Comparison of ENCODE assay signal across 24 cellular contexts in the genomic region with DNA sequence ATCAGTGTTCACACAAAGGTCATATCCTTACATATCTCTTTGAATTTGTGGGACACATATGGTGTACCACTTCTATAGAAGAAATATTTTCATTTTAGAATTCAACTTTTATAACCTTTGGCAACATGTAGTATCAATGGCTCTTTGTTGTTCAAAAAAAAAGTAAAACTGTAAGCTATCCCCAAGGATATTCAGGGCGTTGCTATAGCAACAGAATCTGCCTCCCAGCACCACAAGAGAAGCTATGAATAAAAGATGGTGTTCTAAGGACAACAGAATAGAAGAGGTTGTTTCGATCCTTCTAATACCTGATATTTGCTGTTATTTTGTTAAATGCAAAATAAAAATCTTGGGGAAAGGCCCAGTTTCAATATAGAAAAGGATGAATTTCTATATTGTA.
DNase-seq lines count a peak whose midpoint lies in the region; ATAC-seq, FAIRE-seq and TF ChIP-seq lines count a peak whose summit lies in the region.
"Had no signal": no experiment of that assay in that cellular context is flagged by ENCODE, and none has a peak within 500 bp of the region (broad histone marks: within the 10 kb centered on the region; RNA-seq: fewer than 3 reads in every experiment).

No MANE protein-coding gene starts in this region.

- no peak overlapping the region for H2AK5ac ChIP-seq in mesendoderm (ENCODE audit: low read length)

- TF ChIP-seq CTCF in HepG2 (CRISPR knock-in tag; IDR thresholded peaks at IDR 0.05) (no peak), right lobe of liver (IDR thresholded peaks at IDR 0.05) (no peak)

- H3K9me3 Mint-ChIP-seq in activated T-cell treated with anti-CD3 and anti-CD28 coated beads, Interleukin-2, amount 50 U/mL, for 72 hours: no peaks in the 10 kb centered on the region
- H3K9me3 Mint-ChIP-seq: nephron had no signal

- no peaks in the 10 kb centered on the region for H3K27me3 Mint-ChIP-seq in activated T-cell treated with anti-CD3 and anti-CD28 coated beads, Interleukin-2, amount 50 U/mL, for 72 hours (ENCODE audit: low read depth)
- H3K27me3 Mint-ChIP-seq: progenitor cell of endocrine pancreas had no signal

- intact Hi-C loops in HepG2 (cut with micrococcal nuclease; ENCODE audit: unreplicated experiment): no loop called here
- intact Hi-C loops in right lobe of liver (cut with DNase I): no loop called here
- intact Hi-C loops in left cardiac atrium (cut with DNase I): no loop called here

- H2BK5ac ChIP-seq in mesendoderm (ENCODE audit: low read length): no peak overlapping the region

- under 1% methylated on average over 2 of the region's 2 CpGs for WGBS in HepG2 (ENCODE audit: low lambda C conversion rate)
- 50% methylated on average over 2 of the region's 2 CpGs for WGBS in right lobe of liver (ENCODE audit: insufficient coverage, low coverage, low lambda C conversion rate, missing lambda C conversion rate)
- WGBS in mesendoderm (ENCODE audit: extremely low coverage, insufficient coverage, low lambda C conversion rate): no CpG with 5 or more reads among the region's 2 CpGs

- no peak overlapping the region for H3K56ac ChIP-seq in mesendoderm (ENCODE audit: low read length)

- TF ChIP-seq RAD21 in HepG2 (CRISPR knock-in tag; IDR thresholded peaks at IDR 0.05): no peak

- H3K4me3 ChIP-seq in HepG2 (replicated peaks in 1 of 3; ENCODE audit: insufficient read depth in 1 of 3, low read depth in 2 of 3, low read length in 3 of 3): no peak overlapping the region
- no peak overlapping the region for H3K4me3 ChIP-seq in right lobe of liver
- H3K4me3 ChIP-seq in mesendoderm (ENCODE audit: low read length): no peak overlapping the region
- H3K4me3 ChIP-seq: body of pancreas, colonic mucosa, HAP-1, left lung, SK-N-MC had no signal

- H4K8ac ChIP-seq in mesendoderm (ENCODE audit: low read depth, low read length): no peak overlapping the region

- H3K9me3 ChIP-seq in HepG2 (ENCODE audit: low read length): no peaks in the 10 kb centered on the region
- H3K9me3 ChIP-seq in right lobe of liver: no peaks in the 10 kb centered on the region
- H3K9me3 ChIP-seq: body of pancreas, colonic mucosa, HAP-1, left lung had no signal

- TF ChIP-seq POLR2A in HepG2 (IDR thresholded peaks at IDR 0.05; ENCODE audit: insufficient read depth in 1 of 2, low read depth in 2 of 2, low read length in 2 of 2) (no peak), right lobe of liver (IDR thresholded peaks at IDR 0.05) (no peak)

- no peak overlapping the region for H3K18ac ChIP-seq in mesendoderm (ENCODE audit: low read length)

- no peak overlapping the region for H3K4me3 Mint-ChIP-seq in activated T-cell treated with anti-CD3 and anti-CD28 coated beads, Interleukin-2, amount 50 U/mL, for 72 hours
- H3K4me3 Mint-ChIP-seq: nephron, T-helper 17 cell had no signal

- no peak overlapping the region for H2BK15ac ChIP-seq in mesendoderm (replicated peaks; ENCODE audit: low read depth)

- POLR2A ChIA-PET in HepG2 (lab: Yijun Ruan, JAX): no interaction called here

- no peak overlapping the region for H2BK120ac ChIP-seq in mesendoderm (ENCODE audit: low read depth, low read length)

- H2AFZ ChIP-seq in HepG2 (ENCODE audit: low read length): no peak overlapping the region

- no peak for FAIRE-seq in HepG2 (lab: Jason Lieb, UNC)
- FAIRE-seq: GM18507, urothelium cell line had no signal

- no peak overlapping the region for H3K27ac Mint-ChIP-seq in activated T-cell treated with anti-CD3 and anti-CD28 coated beads, Interleukin-2, amount 50 U/mL, for 72 hours
- H3K27ac Mint-ChIP-seq: nephron, progenitor cell of endocrine pancreas, T-helper 17 cell had no signal

- in situ Hi-C loops in HepG2 (cut with HindIII; ENCODE audit: extremely low pct_ligation_motif_present, low pct_unique_long_range_greater_than_20kb): no loop called here

- H3K23ac ChIP-seq in mesendoderm (ENCODE audit: low read length): no peak overlapping the region

- H3K79me2 ChIP-seq in HepG2 (ENCODE audit: insufficient read depth, low read length) (no peaks in the 10 kb centered on the region), mesendoderm (ENCODE audit: control insufficient read depth, insufficient read depth, low read length) (no peaks in the 10 kb centered on the region)

- H3K36me3 ChIP-seq in HepG2 (replicated peaks in 1 of 2; ENCODE audit: control insufficient read depth in 1 of 2, insufficient read depth in 2 of 2, low read length in 2 of 2) (no peaks in the 10 kb centered on the region), right lobe of liver (no peaks in the 10 kb centered on the region), mesendoderm (ENCODE audit: control insufficient read depth, insufficient read depth, low read length) (no peaks in the 10 kb centered on the region)
- H3K36me3 ChIP-seq: colonic mucosa, HAP-1, left lung had no signal

- TF ChIP-seq EP300 in HepG2 (IDR thresholded peaks at IDR 0.05; ENCODE audit: low read depth in 2 of 2, low read length in 2 of 2) (no peak), HepG2 (CRISPR knock-in tag; IDR thresholded peaks at IDR 0.05; ENCODE audit: borderline replicate concordance) (no peak)

- ATAC-seq in HepG2 (no peak), right lobe of liver (no peak), GM18907 (IDR thresholded peaks at IDR 0.05; ENCODE audit: unreplicated experiment) (no peak), left cardiac atrium (no peak)
- ATAC-seq in activated T-cell treated with anti-CD3 and anti-CD28 coated beads, Interleukin-2, amount 50 U/mL, for 72 hours (replicated peaks in 1 of 2): no peak
- ATAC-seq: body of pancreas, left lung, T-helper 17 cell had no signal

- H3K27ac ChIP-seq in HepG2 (ENCODE audit: extremely low read length, insufficient read depth, low read length): no peak overlapping the region
- no peak overlapping the region for H3K27ac ChIP-seq in right lobe of liver
- H3K27ac ChIP-seq in mesendoderm (ENCODE audit: low read depth, low read length): no peak overlapping the region
- H3K27ac ChIP-seq: body of pancreas, colonic mucosa, left lung, SK-N-MC, VCaP had no signal

- DNase-seq in HepG2 (ENCODE audit: low spot score) (no peak), right lobe of liver (no peak), cerebellum (ENCODE audit: low spot score) (peak; percentile 3), mesendoderm (peak; percentile 25), kidney glomerular epithelial cell (lab: John Stamatoyannopoulos, UW) (no peak), left cardiac atrium (no peak)
- DNase-seq in activated T-cell treated with anti-CD3 and anti-CD28 coated beads, Interleukin-2, amount 50 U/mL, for 72 hours: no peak
- DNase-seq: activated CD8-positive, alpha-beta memory T cell treated with anti-CD3 and anti-CD28 coated beads, Interleukin-2, amount 50 U/mL, for 4 hours; activated effector memory CD4-positive, alpha-beta T cell treated with Interleukin-2 at 50 U/mL for 16 hours; body of pancreas; colonic mucosa; IMR-90; left lung; NCI-H1694 treated with DMSO at 0.1 percent for 48 hours; NCI-H446 treated with DMSO at 0.1 percent for 48 hours; T-helper 17 cell had no signal

- peaks cover 2 to 3% of the 10 kb centered on the region in 2 experiments; a peak in 2 of 5 replicates for H3K27me3 ChIP-seq in HepG2 (ENCODE audit: control insufficient read depth in 1 of 2, insufficient read depth in 2 of 2, low read length in 2 of 2)
- no peaks in the 10 kb centered on the region for H3K27me3 ChIP-seq in right lobe of liver
- H3K27me3 ChIP-seq in mesendoderm (ENCODE audit: insufficient read depth, low read length, poor library complexity): no peaks in the 10 kb centered on the region
- H3K27me3 ChIP-seq: body of pancreas, colonic mucosa, left lung had no signal

- H3K4me2 ChIP-seq in HepG2 (ENCODE audit: low read depth, low read length): no peak overlapping the region
- no peak overlapping the region for H3K4me2 ChIP-seq in mesendoderm (ENCODE audit: low read length)

- BruUV-seq in HepG2 (replicated peaks; lab: Mats Ljungman, UMichigan): no TSS peak

- no peaks in the 10 kb centered on the region for H3K36me3 Mint-ChIP-seq in activated T-cell treated with anti-CD3 and anti-CD28 coated beads, Interleukin-2, amount 50 U/mL, for 72 hours (ENCODE audit: insufficient read depth in 2 of 2)

- no peaks in the 10 kb centered on the region for H4K20me1 ChIP-seq in HepG2 (ENCODE audit: insufficient read depth, low read length)

- no peaks in the 10 kb centered on the region for H3K4me1 Mint-ChIP-seq in activated T-cell treated with anti-CD3 and anti-CD28 coated beads, Interleukin-2, amount 50 U/mL, for 72 hours (ENCODE audit: low read depth)
- H3K4me1 Mint-ChIP-seq: nephron, T-helper 17 cell had no signal

- H3K9ac ChIP-seq in HepG2 (ENCODE audit: insufficient read depth, low read depth, low read length): no peak overlapping the region
- H3K9ac ChIP-seq in mesendoderm (ENCODE audit: low read length): no peak overlapping the region

- H4K5ac ChIP-seq in mesendoderm (ENCODE audit: low read length): no peak overlapping the region

- H3K4ac ChIP-seq in mesendoderm (ENCODE audit: low read depth, low read length): no peak overlapping the region

- H3K4me1 ChIP-seq in HepG2 (ENCODE audit: insufficient read depth, low read length) (no peaks in the 10 kb centered on the region), right lobe of liver (no peaks in the 10 kb centered on the region), mesendoderm (ENCODE audit: control insufficient read depth, low read depth, low read length) (no peaks in the 10 kb centered on the region)
- H3K4me1 ChIP-seq: body of pancreas, colonic mucosa, HAP-1, left lung had no signal

- CTCF ChIA-PET in HepG2 (lab: Yijun Ruan, JAX; ENCODE audit: low intra/inter-chr PET ratio, low total read pairs): no interaction called here

- H3K79me1 ChIP-seq in mesendoderm (ENCODE audit: low read length): no peaks in the 10 kb centered on the region

TF ChIP-seq in HepG2, 621 proteins besides CTCF, POLR2A, EP300 and RAD21:
- TF ChIP-seq RFX1 (IDR thresholded peaks at IDR 0.05): peak; percentile 63; the same call in 1 of the 2 replicates
- no peak for TF ChIP-seq SRSF1 (optimal IDR thresholded peaks at IDR 0.05; ENCODE audit: low read depth, low read length)
- no peak for TF ChIP-seq NCOA2 (CRISPR knock-in tag; IDR thresholded peaks at IDR 0.05)

Comparison
In these comparisons a context has a peak if more than half of its experiments do, and no peak if none do; other contexts are left out.
1. DNase-seq: peak in cerebellum (single experiment) and mesendoderm (single experiment); none in HepG2 (single experiment), right lobe of liver (0 of 3), kidney glomerular epithelial cell (single experiment), activated T-cell treated with anti-CD3 and anti-CD28 coated beads, Interleukin-2, amount 50 U/mL, for 72 hours (0 of 2) and left cardiac atrium (single experiment).